1 cellular context compared by ENCODE assay signal in the genomic region with DNA sequence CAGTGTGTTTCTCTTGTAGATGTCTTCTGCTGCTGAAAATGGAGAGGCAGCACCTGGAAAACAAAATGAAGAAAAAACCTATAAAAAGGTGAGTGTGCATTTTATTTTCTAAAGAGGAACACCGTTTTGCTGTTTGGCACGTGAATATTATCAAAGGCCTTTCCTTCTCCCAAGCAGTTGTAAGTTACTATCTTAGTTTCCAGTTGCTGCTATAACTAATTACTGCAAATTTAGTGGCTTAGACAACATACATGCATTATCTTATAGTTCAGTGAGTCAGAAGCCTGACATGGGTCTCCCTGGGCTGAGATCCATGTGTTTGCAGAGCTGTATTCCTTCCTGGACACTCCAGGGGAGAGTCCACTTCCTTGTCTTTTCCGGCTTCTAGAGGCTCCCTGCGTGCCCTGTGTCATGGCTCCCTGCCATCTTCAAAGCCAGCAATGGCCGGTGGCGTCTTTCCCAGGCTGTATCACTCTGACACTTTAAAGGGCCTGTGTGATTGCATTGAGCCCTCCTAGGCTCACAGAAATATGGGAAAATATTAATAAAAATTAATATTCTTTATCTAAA.
TF ChIP-seq lines count a peak whose summit lies in the region.

No MANE protein-coding gene starts in this region.

TF ChIP-seq in HepG2, 621 proteins besides CTCF, POLR2A, EP300 and RAD21 (continued from another document):
- TF ChIP-seq, protein P1, sequence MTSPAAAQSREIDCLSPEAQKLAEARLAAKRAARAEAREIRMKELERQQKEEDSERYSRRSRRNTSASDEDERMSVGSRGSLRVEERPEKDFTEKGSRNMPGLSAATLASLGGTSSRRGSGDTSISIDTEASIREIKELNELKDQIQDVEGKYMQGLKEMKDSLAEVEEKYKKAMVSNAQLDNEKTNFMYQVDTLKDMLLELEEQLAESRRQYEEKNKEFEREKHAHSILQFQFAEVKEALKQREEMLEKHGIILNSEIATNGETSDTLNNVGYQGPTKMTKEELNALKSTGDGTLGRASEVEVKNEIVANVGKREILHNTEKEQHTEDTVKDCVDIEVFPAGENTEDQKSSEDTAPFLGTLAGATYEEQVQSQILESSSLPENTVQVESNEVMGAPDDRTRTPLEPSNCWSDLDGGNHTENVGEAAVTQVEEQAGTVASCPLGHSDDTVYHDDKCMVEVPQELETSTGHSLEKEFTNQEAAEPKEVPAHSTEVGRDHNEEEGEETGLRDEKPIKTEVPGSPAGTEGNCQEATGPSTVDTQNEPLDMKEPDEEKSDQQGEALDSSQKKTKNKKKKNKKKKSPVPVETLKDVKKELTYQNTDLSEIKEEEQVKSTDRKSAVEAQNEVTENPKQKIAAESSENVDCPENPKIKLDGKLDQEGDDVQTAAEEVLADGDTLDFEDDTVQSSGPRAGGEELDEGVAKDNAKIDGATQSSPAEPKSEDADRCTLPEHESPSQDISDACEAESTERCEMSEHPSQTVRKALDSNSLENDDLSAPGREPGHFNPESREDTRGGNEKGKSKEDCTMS (CRISPR knock-in tag; conservative IDR thresholded peaks at IDR 0.05) = no peak
TF ChIP-seq in HepG2: peak in this region for 0.
